In genomic region chrX:124300412-124300811, GRCh38 we compare ENCODE assay signal across 23 cellular contexts. TPM values are rescaled to one million over a fixed set of nuclear protein-coding genes. Genes with fewer than 3 reads are reported as not detected.
DNase-seq lines count a peak whose midpoint lies in the region; ATAC-seq and TF ChIP-seq lines count a peak whose summit lies in the region.
"Had no signal": no experiment of that assay in that cellular context is flagged by ENCODE, and none has a peak within 500 bp of the region (broad histone marks: within the 10 kb centered on the region; RNA-seq: fewer than 3 reads in every experiment).

No MANE protein-coding gene starts in this region.

- peaks cover 29% of the 10 kb centered on the region for H3K4me1 Mint-ChIP-seq in activated T-cell treated with anti-CD3 and anti-CD28 coated beads, Interleukin-2, amount 50 U/mL, for 24 hours (ENCODE audit: low read depth)
- H3K4me1 Mint-ChIP-seq in activated CD4-positive, alpha-beta memory T cell treated with anti-CD3 and anti-CD28 coated beads for 36 hours (ENCODE audit: low read depth) = peaks cover 32% of the 10 kb centered on the region
- peaks cover 22% of the 10 kb centered on the region for H3K4me1 Mint-ChIP-seq in stimulated activated effector memory CD8-positive, alpha-beta T cell treated with anti-CD3 and anti-CD28 coated beads, Interleukin-12 subunit alpha, Interleukin-12 subunit beta, amount 100 ng/mL, for 72 hours

- no peaks in the 10 kb centered on the region for H3K27me3 ChIP-seq in gastroesophageal sphincter
- H3K27me3 ChIP-seq: heart left ventricle had no signal

- H3K27ac ChIP-seq in gastroesophageal sphincter = no peak overlapping the region
- H3K27ac ChIP-seq: heart left ventricle, SK-N-MC had no signal

- H3K27me3 Mint-ChIP-seq in activated T-cell treated with anti-CD3 and anti-CD28 coated beads, Interleukin-2, amount 50 U/mL, for 24 hours = peaks cover 34% of the 10 kb centered on the region
- no peaks in the 10 kb centered on the region for H3K27me3 Mint-ChIP-seq in activated CD4-positive, alpha-beta memory T cell treated with anti-CD3 and anti-CD28 coated beads for 36 hours
- H3K27me3 Mint-ChIP-seq: type B pancreatic cell had no signal

- POLR2A ChIA-PET in activated CD4-positive, alpha-beta memory T cell treated with anti-CD3 and anti-CD28 coated beads for 36 hours (lab: Charles Lee) = no interaction called here

- no peak for DNase-seq in activated T-cell treated with anti-CD3 and anti-CD28 coated beads, Interleukin-2, amount 50 U/mL, for 24 hours
- DNase-seq in activated T-cell treated with anti-CD3 and anti-CD28 coated beads, Interleukin-2, amount 50 U/mL, for 1 hour = no peak
- DNase-seq in activated CD4-positive, alpha-beta memory T cell treated with anti-CD3 and anti-CD28 coated beads for 36 hours = no peak
- DNase-seq in stimulated activated effector memory CD8-positive, alpha-beta T cell treated with anti-CD3 and anti-CD28 coated beads, Interleukin-12 subunit alpha, Interleukin-12 subunit beta, amount 100 ng/mL, for 72 hours (ENCODE audit: low spot score in 2 of 2) = no peak
- no peak for DNase-seq in activated gamma-delta T cell treated with Interleukin-2 at 50 U/mL for 16 hours
- DNase-seq: activated CD4-positive, alpha-beta T cell treated with anti-CD3 and anti-CD28 coated beads for 4 hours; anterior cingulate cortex; cerebellar nuclear complex; effector memory CD4-positive, alpha-beta T cell; heart left ventricle; HFFc6; NCI-H1417 treated with DMSO at 0.1 percent for 48 hours; NCI-H774; right cardiac atrium; stimulated activated naive CD4-positive, alpha-beta T cell had no signal

- WGBS in gastroesophageal sphincter (ENCODE audit: low coverage in 1 of 2), 2 donors = 67 to 72% methylated on average over 3 to 4 of the region's 4 CpGs

- ATAC-seq in GM18868 (IDR thresholded peaks at IDR 0.05; ENCODE audit: unreplicated experiment) (peak; percentile 60), gastroesophageal sphincter (no peak), HG02840 (IDR thresholded peaks at IDR 0.05; ENCODE audit: low FRiP score, unreplicated experiment) (no peak)
- peak; percentile 83 for ATAC-seq in stimulated activated effector memory CD8-positive, alpha-beta T cell treated with anti-CD3 and anti-CD28 coated beads, Interleukin-12 subunit alpha, Interleukin-12 subunit beta, amount 100 ng/mL, for 72 hours
- ATAC-seq: heart left ventricle, right cardiac atrium had no signal

- peaks cover 14% of the 10 kb centered on the region for H3K9me3 Mint-ChIP-seq in activated T-cell treated with anti-CD3 and anti-CD28 coated beads, Interleukin-2, amount 50 U/mL, for 24 hours
- no peaks in the 10 kb centered on the region for H3K9me3 Mint-ChIP-seq in activated CD4-positive, alpha-beta memory T cell treated with anti-CD3 and anti-CD28 coated beads for 36 hours
- H3K9me3 Mint-ChIP-seq in stimulated activated effector memory CD8-positive, alpha-beta T cell treated with anti-CD3 and anti-CD28 coated beads, Interleukin-12 subunit alpha, Interleukin-12 subunit beta, amount 100 ng/mL, for 72 hours = no peaks in the 10 kb centered on the region
- H3K9me3 Mint-ChIP-seq: HFFc6, type B pancreatic cell had no signal

- CTCF ChIA-PET in activated CD4-positive, alpha-beta memory T cell treated with anti-CD3 and anti-CD28 coated beads for 36 hours (lab: Charles Lee) = no interaction called here

- H3K4me3 Mint-ChIP-seq in activated T-cell treated with anti-CD3 and anti-CD28 coated beads, Interleukin-2, amount 50 U/mL, for 24 hours = peak overlapping the region; percentile 61
- H3K4me3 Mint-ChIP-seq in activated CD4-positive, alpha-beta memory T cell treated with anti-CD3 and anti-CD28 coated beads for 36 hours = no peak overlapping the region
- peak overlapping the region; percentile 58 for H3K4me3 Mint-ChIP-seq in stimulated activated effector memory CD8-positive, alpha-beta T cell treated with anti-CD3 and anti-CD28 coated beads, Interleukin-12 subunit alpha, Interleukin-12 subunit beta, amount 100 ng/mL, for 72 hours
- H3K4me3 Mint-ChIP-seq: HFFc6, type B pancreatic cell had no signal

- intact Hi-C loops in activated CD4-positive, alpha-beta memory T cell treated with anti-CD3 and anti-CD28 coated beads for 36 hours (cut with micrococcal nuclease) = loop anchor here (1.0 to 2.0 kb wide), 6 partner anchors 18 to 88 kb away; no protein-coding TSS in a partner anchor

- no peaks in the 10 kb centered on the region for H3K4me1 ChIP-seq in gastroesophageal sphincter
- H3K4me1 ChIP-seq: heart left ventricle had no signal

- no peaks in the 10 kb centered on the region for H3K36me3 Mint-ChIP-seq in activated T-cell treated with anti-CD3 and anti-CD28 coated beads, Interleukin-2, amount 50 U/mL, for 24 hours (ENCODE audit: low read depth)
- no peaks in the 10 kb centered on the region for H3K36me3 Mint-ChIP-seq in activated CD4-positive, alpha-beta memory T cell treated with anti-CD3 and anti-CD28 coated beads for 36 hours
- no peaks in the 10 kb centered on the region for H3K36me3 Mint-ChIP-seq in stimulated activated effector memory CD8-positive, alpha-beta T cell treated with anti-CD3 and anti-CD28 coated beads, Interleukin-12 subunit alpha, Interleukin-12 subunit beta, amount 100 ng/mL, for 72 hours
- H3K36me3 Mint-ChIP-seq: type B pancreatic cell had no signal

- no peak for TF ChIP-seq EP300 in gastroesophageal sphincter (IDR thresholded peaks at IDR 0.05)

- H3K36me3 ChIP-seq in gastroesophageal sphincter = no peaks in the 10 kb centered on the region
- H3K36me3 ChIP-seq: heart left ventricle had no signal

- TF ChIP-seq POLR2A in gastroesophageal sphincter (IDR thresholded peaks at IDR 0.05) = no peak

- H3K4me3 ChIP-seq in gastroesophageal sphincter = no peak overlapping the region
- H3K4me3 ChIP-seq: heart left ventricle, SK-N-MC had no signal

- no peak for TF ChIP-seq CTCF in gastroesophageal sphincter (IDR thresholded peaks at IDR 0.05)

- peak overlapping the region; percentile 78 for H3K27ac Mint-ChIP-seq in activated T-cell treated with anti-CD3 and anti-CD28 coated beads, Interleukin-2, amount 50 U/mL, for 24 hours
- peak overlapping the region; percentile 58 for H3K27ac Mint-ChIP-seq in activated CD4-positive, alpha-beta memory T cell treated with anti-CD3 and anti-CD28 coated beads for 36 hours
- H3K27ac Mint-ChIP-seq in stimulated activated effector memory CD8-positive, alpha-beta T cell treated with anti-CD3 and anti-CD28 coated beads, Interleukin-12 subunit alpha, Interleukin-12 subunit beta, amount 100 ng/mL, for 72 hours = no peak overlapping the region
- H3K27ac Mint-ChIP-seq: HFFc6, type B pancreatic cell had no signal

- H3K9me3 ChIP-seq in gastroesophageal sphincter = no peaks in the 10 kb centered on the region
- H3K9me3 ChIP-seq: heart left ventricle had no signal

RNA-seq across cellular contexts. Expression of gene TEX13D, which starts 32.0 kb away (rescaled TPM):
- total RNA-seq in activated CD4-positive, alpha-beta memory T cell treated with anti-CD3 and anti-CD28 coated beads for 36 hours = under 1 TPM in 1 of 2 experiments, not detected in 1; 0.10 TPM
- 1 to 10 TPM in 1 of 4 donors, under 1 TPM in 1, not detected in 2; 0.17 to 1.2 TPM for total RNA-seq in gastroesophageal sphincter
- total RNA-seq: fibroblast of lung, heart left ventricle, HFFc6, lower leg skin, omental fat pad, right cardiac atrium had no signal

RNA-seq across cellular contexts. Expression of gene SH2D1A, which starts 46.0 kb away (rescaled TPM):
- total RNA-seq in activated CD4-positive, alpha-beta memory T cell treated with anti-CD3 and anti-CD28 coated beads for 36 hours = 10 to 100 TPM; 30.5 to 32.3 TPM
- total RNA-seq in gastroesophageal sphincter = 1 to 10 TPM in 2 of 4 donors, under 1 TPM in 2; 0.54 to 7.7 (median 1.7) TPM
- total RNA-seq: fibroblast of lung, HFFc6 had no signal

Comparison
In these comparisons a context has a peak if more than half of its experiments do, and no peak if none do; other contexts are left out.
1. ATAC-seq: peak in GM18868 (single experiment) and stimulated activated effector memory CD8-positive, alpha-beta T cell treated with anti-CD3 and anti-CD28 coated beads, Interleukin-12 subunit alpha, Interleukin-12 subunit beta, amount 100 ng/mL, for 72 hours (single experiment); none in gastroesophageal sphincter (single experiment) and HG02840 (single experiment).